ENCODE assay signal across 17 cellular contexts in the genomic region with DNA sequence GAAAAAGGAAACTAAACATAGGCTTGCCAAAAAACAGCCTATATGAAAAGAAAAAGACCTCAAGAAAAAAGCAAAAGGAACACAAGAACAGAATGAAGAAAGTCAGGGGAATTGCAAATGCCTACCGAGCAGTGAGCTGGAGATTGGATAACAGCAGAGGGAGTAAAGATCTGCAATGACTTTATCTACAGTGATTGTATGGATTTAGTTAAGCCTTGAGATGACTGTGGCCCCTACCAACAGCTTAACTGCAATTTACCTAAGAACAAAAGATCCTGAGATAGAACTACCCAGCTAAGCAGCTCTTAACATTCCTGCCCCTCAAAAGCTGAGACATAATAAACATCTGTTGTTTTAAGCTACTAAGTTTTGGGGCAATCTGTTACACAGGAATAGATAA. TPM values are rescaled to one million over a fixed set of nuclear protein-coding genes. Genes with fewer than 3 reads are reported as not detected.
DNase-seq lines count a peak whose midpoint lies in the region; TF ChIP-seq lines count a peak whose summit lies in the region.
"Had no signal": no experiment of that assay in that cellular context is flagged by ENCODE, and none has a peak within 500 bp of the region (broad histone marks: within the 10 kb centered on the region; RNA-seq: fewer than 3 reads in every experiment).

No MANE protein-coding gene starts in this region.

- H3K9me3 ChIP-seq in HUES48 (ENCODE audit: control insufficient read depth, insufficient read depth, low read length) (no peaks in the 10 kb centered on the region), NT2/D1 (ENCODE audit: insufficient read depth, low read length) (no peaks in the 10 kb centered on the region)
- no peaks in the 10 kb centered on the region for H3K9me3 ChIP-seq in CD8-positive, alpha-beta memory T cell (ENCODE audit: low read length)

- no peak overlapping the region for H3K4me3 ChIP-seq in HUES48 (ENCODE audit: low read depth, low read length)
- no peak overlapping the region for H3K4me3 ChIP-seq in NT2/D1 (ENCODE audit: insufficient read length, low read depth)
- H3K4me3 ChIP-seq in CD8-positive, alpha-beta memory T cell (ENCODE audit: low read length): no peak overlapping the region
- H3K4me3 ChIP-seq: SK-N-MC had no signal

- peaks cover 2% of the 10 kb centered on the region for H3K9me3 Mint-ChIP-seq in glutamatergic neuron (ENCODE audit: unreplicated experiment)
- H3K9me3 Mint-ChIP-seq in CD8-positive, alpha-beta memory T cell: no peaks in the 10 kb centered on the region

- POLR2A ChIA-PET in CD8-positive, alpha-beta memory T cell (lab: Charles Lee): no interaction called here

- TF ChIP-seq CTCF in glutamatergic neuron (IDR thresholded peaks at IDR 0.05; ENCODE audit: partially characterized antibody, unreplicated experiment): no peak

- H3K9ac ChIP-seq in HUES48 (ENCODE audit: low read depth, low read length) (no peak overlapping the region), NT2/D1 (ENCODE audit: insufficient read length, low read depth) (no peak overlapping the region)

- H3K27me3 ChIP-seq in HUES48 (ENCODE audit: control insufficient read depth, insufficient read depth, low read length): no peaks in the 10 kb centered on the region
- H3K27me3 ChIP-seq in NT2/D1 (ENCODE audit: insufficient read depth, insufficient read length): no peaks in the 10 kb centered on the region
- H3K27me3 ChIP-seq in CD8-positive, alpha-beta memory T cell (ENCODE audit: insufficient read depth, low read length, poor library complexity, severe bottlenecking): no peaks in the 10 kb centered on the region

- DNase-seq in NT2/D1 (ENCODE audit: low read depth, low spot score) (peak; percentile 42), glutamatergic neuron (no peak), cortex of kidney (lab: John Stamatoyannopoulos, UW) (no peak), hepatic stellate cell (ENCODE audit: low spot score) (no peak), NCI-H1436 (lab: John Stamatoyannopoulos, UW) (no peak)
- no peak for DNase-seq in CD8-positive, alpha-beta memory T cell
- DNase-seq: ACHN; C1 segment of cervical spinal cord; KG1; NCI-H1105 treated with DMSO at 0.1 percent for 48 hours; NCI-H187; NCI-H226; NCI-H526 treated with DMSO at 0.1 percent for 48 hours; NK-92 treated with Interleukin-12 subunit alpha and Interleukin-12 subunit beta, amount 100 ng/mL, for 24 hours; Right ventricle myocardium superior had no signal

- H3K27me3 Mint-ChIP-seq in glutamatergic neuron (ENCODE audit: unreplicated experiment): no peaks in the 10 kb centered on the region
- no peaks in the 10 kb centered on the region for H3K27me3 Mint-ChIP-seq in CD8-positive, alpha-beta memory T cell

- H3K36me3 Mint-ChIP-seq in glutamatergic neuron (ENCODE audit: unreplicated experiment): no peaks in the 10 kb centered on the region
- H3K36me3 Mint-ChIP-seq in CD8-positive, alpha-beta memory T cell: peaks cover 21 to 56% (median 27%) of the 10 kb centered on the region in 3 donors

- peak overlapping the region; percentile 75 for H3K27ac ChIP-seq in HUES48 (ENCODE audit: low read depth, low read length)
- H3K27ac ChIP-seq in CD8-positive, alpha-beta memory T cell (ENCODE audit: low read depth, low read length): no peak overlapping the region
- H3K27ac ChIP-seq: SK-N-MC had no signal

- H3K4me3 Mint-ChIP-seq in glutamatergic neuron (ENCODE audit: unreplicated experiment): no peak overlapping the region
- H3K4me3 Mint-ChIP-seq in CD8-positive, alpha-beta memory T cell: no peak overlapping the region

- CTCF ChIA-PET in CD8-positive, alpha-beta memory T cell (lab: Charles Lee): interaction anchor here (1.4 kb wide), 1 partner anchor 13 kb away, joined by 3 read pairs; no protein-coding TSS in a partner anchor

- peaks cover 12% of the 10 kb centered on the region for H3K4me1 Mint-ChIP-seq in glutamatergic neuron (ENCODE audit: low read depth, unreplicated experiment)
- peaks cover 0 to 5% (median 0%) of the 10 kb centered on the region in 3 donors for H3K4me1 Mint-ChIP-seq in CD8-positive, alpha-beta memory T cell

- H3K4me1 ChIP-seq in HUES48 (ENCODE audit: control insufficient read depth, insufficient read depth, low read length) (peaks cover 16% of the 10 kb centered on the region), NT2/D1 (ENCODE audit: insufficient read depth, insufficient read length) (no peaks in the 10 kb centered on the region)
- no peaks in the 10 kb centered on the region for H3K4me1 ChIP-seq in CD8-positive, alpha-beta memory T cell (ENCODE audit: insufficient read depth, low read length)

- peak overlapping the region; percentile 24 for H3K27ac Mint-ChIP-seq in glutamatergic neuron (ENCODE audit: unreplicated experiment)
- no peak overlapping the region for H3K27ac Mint-ChIP-seq in CD8-positive, alpha-beta memory T cell

- H3K36me3 ChIP-seq in HUES48 (ENCODE audit: control insufficient read depth, insufficient read depth, low read length): peaks cover 11% of the 10 kb centered on the region; the same call in 1 of the 2 replicates
- H3K36me3 ChIP-seq in NT2/D1 (ENCODE audit: insufficient read depth, insufficient read length, low read length): peaks cover 10% of the 10 kb centered on the region
- no peaks in the 10 kb centered on the region for H3K36me3 ChIP-seq in CD8-positive, alpha-beta memory T cell (ENCODE audit: insufficient read depth, low read length)

RNA-seq across cellular contexts. Expression of gene LNPK, which starts 20.5 kb away (rescaled TPM):
- total RNA-seq in glutamatergic neuron (ENCODE audit: unreplicated experiment): 78.2 TPM
- 10 to 100 TPM; 31.7 to 36.0 TPM for total RNA-seq in CD8-positive, alpha-beta memory T cell
- 17.5 TPM for polyA plus RNA-seq in CD8-positive, alpha-beta memory T cell
